ENCODE assay signal across 1 cellular context in the genomic region with DNA sequence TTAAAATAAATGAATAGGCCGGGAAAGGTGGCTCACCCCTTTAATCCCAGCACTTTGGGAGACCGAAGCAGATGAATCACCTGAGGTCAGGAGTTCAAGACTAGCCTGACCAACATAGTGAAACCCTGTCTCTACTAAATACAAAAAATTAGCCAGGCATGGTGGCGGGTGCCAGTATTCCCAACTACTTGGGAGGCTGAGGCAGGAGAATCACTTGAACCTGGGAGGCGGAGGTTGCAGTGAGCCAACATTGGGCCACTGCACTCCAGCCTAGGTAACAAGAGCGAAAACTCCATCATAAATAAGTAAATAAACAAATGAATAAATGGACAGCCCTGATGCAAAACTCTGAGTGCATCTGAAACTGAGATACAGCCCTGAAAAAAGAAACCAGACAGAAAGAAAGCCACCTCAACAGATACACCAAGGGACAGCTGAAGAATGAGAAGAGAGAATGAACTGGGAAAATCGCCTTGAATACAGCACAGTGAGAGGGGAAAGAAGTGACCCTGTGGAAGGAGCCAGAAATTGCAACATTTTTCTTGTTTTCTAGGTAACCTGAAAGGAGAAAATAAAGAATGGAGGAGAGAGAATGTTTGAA.
TF ChIP-seq lines count a peak whose summit lies in the region.

No MANE protein-coding gene starts in this region.

TF ChIP-seq in WTC11, 78 proteins besides CTCF, POLR2A, EP300 and RAD21 (continued from another document):
- TF ChIP-seq, protein P1, sequence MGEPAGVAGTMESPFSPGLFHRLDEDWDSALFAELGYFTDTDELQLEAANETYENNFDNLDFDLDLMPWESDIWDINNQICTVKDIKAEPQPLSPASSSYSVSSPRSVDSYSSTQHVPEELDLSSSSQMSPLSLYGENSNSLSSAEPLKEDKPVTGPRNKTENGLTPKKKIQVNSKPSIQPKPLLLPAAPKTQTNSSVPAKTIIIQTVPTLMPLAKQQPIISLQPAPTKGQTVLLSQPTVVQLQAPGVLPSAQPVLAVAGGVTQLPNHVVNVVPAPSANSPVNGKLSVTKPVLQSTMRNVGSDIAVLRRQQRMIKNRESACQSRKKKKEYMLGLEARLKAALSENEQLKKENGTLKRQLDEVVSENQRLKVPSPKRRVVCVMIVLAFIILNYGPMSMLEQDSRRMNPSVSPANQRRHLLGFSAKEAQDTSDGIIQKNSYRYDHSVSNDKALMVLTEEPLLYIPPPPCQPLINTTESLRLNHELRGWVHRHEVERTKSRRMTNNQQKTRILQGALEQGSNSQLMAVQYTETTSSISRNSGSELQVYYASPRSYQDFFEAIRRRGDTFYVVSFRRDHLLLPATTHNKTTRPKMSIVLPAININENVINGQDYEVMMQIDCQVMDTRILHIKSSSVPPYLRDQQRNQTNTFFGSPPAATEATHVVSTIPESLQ (CRISPR knock-in tag; IDR thresholded peaks at IDR 0.05): no peak
- TF ChIP-seq NR3C1 (CRISPR knock-in tag; conservative IDR thresholded peaks at IDR 0.05; ENCODE audit: low read depth) (no peak), TCF7 (CRISPR knock-in tag; IDR thresholded peaks at IDR 0.05; ENCODE audit: low read depth) (no peak), FOXJ3 (CRISPR knock-in tag; IDR thresholded peaks at IDR 0.05; ENCODE audit: borderline replicate concordance) (no peak), CBFB (CRISPR knock-in tag; IDR thresholded peaks at IDR 0.05; ENCODE audit: low read depth) (no peak), MYBL2 (CRISPR knock-in tag; IDR thresholded peaks at IDR 0.05) (no peak), SP1 (CRISPR knock-in tag; conservative IDR thresholded peaks at IDR 0.05) (no peak)
- TF ChIP-seq, protein P2, sequence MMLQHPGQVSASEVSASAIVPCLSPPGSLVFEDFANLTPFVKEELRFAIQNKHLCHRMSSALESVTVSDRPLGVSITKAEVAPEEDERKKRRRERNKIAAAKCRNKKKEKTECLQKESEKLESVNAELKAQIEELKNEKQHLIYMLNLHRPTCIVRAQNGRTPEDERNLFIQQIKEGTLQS (CRISPR knock-in tag; conservative IDR thresholded peaks at IDR 0.05): no peak
- TF ChIP-seq, protein P3, sequence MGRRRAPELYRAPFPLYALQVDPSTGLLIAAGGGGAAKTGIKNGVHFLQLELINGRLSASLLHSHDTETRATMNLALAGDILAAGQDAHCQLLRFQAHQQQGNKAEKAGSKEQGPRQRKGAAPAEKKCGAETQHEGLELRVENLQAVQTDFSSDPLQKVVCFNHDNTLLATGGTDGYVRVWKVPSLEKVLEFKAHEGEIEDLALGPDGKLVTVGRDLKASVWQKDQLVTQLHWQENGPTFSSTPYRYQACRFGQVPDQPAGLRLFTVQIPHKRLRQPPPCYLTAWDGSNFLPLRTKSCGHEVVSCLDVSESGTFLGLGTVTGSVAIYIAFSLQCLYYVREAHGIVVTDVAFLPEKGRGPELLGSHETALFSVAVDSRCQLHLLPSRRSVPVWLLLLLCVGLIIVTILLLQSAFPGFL (CRISPR knock-in tag; IDR thresholded peaks at IDR 0.05; ENCODE audit: borderline replicate concordance): no peak
- TF ChIP-seq, protein P4, sequence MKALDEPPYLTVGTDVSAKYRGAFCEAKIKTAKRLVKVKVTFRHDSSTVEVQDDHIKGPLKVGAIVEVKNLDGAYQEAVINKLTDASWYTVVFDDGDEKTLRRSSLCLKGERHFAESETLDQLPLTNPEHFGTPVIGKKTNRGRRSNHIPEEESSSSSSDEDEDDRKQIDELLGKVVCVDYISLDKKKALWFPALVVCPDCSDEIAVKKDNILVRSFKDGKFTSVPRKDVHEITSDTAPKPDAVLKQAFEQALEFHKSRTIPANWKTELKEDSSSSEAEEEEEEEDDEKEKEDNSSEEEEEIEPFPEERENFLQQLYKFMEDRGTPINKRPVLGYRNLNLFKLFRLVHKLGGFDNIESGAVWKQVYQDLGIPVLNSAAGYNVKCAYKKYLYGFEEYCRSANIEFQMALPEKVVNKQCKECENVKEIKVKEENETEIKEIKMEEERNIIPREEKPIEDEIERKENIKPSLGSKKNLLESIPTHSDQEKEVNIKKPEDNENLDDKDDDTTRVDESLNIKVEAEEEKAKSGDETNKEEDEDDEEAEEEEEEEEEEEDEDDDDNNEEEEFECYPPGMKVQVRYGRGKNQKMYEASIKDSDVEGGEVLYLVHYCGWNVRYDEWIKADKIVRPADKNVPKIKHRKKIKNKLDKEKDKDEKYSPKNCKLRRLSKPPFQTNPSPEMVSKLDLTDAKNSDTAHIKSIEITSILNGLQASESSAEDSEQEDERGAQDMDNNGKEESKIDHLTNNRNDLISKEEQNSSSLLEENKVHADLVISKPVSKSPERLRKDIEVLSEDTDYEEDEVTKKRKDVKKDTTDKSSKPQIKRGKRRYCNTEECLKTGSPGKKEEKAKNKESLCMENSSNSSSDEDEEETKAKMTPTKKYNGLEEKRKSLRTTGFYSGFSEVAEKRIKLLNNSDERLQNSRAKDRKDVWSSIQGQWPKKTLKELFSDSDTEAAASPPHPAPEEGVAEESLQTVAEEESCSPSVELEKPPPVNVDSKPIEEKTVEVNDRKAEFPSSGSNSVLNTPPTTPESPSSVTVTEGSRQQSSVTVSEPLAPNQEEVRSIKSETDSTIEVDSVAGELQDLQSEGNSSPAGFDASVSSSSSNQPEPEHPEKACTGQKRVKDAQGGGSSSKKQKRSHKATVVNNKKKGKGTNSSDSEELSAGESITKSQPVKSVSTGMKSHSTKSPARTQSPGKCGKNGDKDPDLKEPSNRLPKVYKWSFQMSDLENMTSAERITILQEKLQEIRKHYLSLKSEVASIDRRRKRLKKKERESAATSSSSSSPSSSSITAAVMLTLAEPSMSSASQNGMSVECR (CRISPR knock-in tag; IDR thresholded peaks at IDR 0.05; ENCODE audit: borderline replicate concordance): no peak
- TF ChIP-seq, protein P5, sequence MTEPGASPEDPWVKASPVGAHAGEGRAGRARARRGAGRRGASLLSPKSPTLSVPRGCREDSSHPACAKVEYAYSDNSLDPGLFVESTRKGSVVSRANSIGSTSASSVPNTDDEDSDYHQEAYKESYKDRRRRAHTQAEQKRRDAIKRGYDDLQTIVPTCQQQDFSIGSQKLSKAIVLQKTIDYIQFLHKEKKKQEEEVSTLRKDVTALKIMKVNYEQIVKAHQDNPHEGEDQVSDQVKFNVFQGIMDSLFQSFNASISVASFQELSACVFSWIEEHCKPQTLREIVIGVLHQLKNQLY (CRISPR knock-in tag; IDR thresholded peaks at IDR 0.05): no peak
- TF ChIP-seq, protein P6, sequence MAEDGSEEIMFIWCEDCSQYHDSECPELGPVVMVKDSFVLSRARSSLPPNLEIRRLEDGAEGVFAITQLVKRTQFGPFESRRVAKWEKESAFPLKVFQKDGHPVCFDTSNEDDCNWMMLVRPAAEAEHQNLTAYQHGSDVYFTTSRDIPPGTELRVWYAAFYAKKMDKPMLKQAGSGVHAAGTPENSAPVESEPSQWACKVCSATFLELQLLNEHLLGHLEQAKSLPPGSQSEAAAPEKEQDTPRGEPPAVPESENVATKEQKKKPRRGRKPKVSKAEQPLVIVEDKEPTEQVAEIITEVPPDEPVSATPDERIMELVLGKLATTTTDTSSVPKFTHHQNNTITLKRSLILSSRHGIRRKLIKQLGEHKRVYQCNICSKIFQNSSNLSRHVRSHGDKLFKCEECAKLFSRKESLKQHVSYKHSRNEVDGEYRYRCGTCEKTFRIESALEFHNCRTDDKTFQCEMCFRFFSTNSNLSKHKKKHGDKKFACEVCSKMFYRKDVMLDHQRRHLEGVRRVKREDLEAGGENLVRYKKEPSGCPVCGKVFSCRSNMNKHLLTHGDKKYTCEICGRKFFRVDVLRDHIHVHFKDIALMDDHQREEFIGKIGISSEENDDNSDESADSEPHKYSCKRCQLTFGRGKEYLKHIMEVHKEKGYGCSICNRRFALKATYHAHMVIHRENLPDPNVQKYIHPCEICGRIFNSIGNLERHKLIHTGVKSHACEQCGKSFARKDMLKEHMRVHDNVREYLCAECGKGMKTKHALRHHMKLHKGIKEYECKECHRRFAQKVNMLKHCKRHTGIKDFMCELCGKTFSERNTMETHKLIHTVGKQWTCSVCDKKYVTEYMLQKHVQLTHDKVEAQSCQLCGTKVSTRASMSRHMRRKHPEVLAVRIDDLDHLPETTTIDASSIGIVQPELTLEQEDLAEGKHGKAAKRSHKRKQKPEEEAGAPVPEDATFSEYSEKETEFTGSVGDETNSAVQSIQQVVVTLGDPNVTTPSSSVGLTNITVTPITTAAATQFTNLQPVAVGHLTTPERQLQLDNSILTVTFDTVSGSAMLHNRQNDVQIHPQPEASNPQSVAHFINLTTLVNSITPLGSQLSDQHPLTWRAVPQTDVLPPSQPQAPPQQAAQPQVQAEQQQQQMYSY (CRISPR knock-in tag; IDR thresholded peaks at IDR 0.05): no peak
TF ChIP-seq in WTC11: peak in this region for 0.
